15 cellular contexts compared by ENCODE assay signal in genomic region chr18:74255022-74255658, GRCh38. TPM values are rescaled to one million over a fixed set of nuclear protein-coding genes. Genes with fewer than 3 reads are reported as not detected.
DNase-seq lines count a peak whose midpoint lies in the region; ATAC-seq and TF ChIP-seq lines count a peak whose summit lies in the region.
"Had no signal": no experiment of that assay in that cellular context is flagged by ENCODE, and none has a peak within 500 bp of the region (broad histone marks: within the 10 kb centered on the region; RNA-seq: fewer than 3 reads in every experiment).

No MANE protein-coding gene starts in this region.

- no peak overlapping the region for H2AFZ ChIP-seq in MM.1S (ENCODE audit: low read length)
- no peak overlapping the region for H2AFZ ChIP-seq in PC-9

- H3K9me2 ChIP-seq in MM.1S (replicated peaks; ENCODE audit: insufficient read depth, low read length) (no peaks in the 10 kb centered on the region), PC-9 (ENCODE audit: insufficient read depth) (no peaks in the 10 kb centered on the region)

- ATAC-seq in stimulated activated naive CD8-positive, alpha-beta T cell treated with anti-CD3 and anti-CD28 coated beads, Interleukin-15, Interleukin-2, amounts not matched to agents 100 U/mL and 50 U/mL, for 24 hours, result no peak

- peaks cover 12% of the 10 kb centered on the region for H3K4me1 ChIP-seq in MM.1S (ENCODE audit: low read length)
- H3K4me1 ChIP-seq in mesendoderm (ENCODE audit: control insufficient read depth, low read depth, low read length), result peaks cover 4% of the 10 kb centered on the region
- peaks cover 29% of the 10 kb centered on the region for H3K4me1 ChIP-seq in PC-9 (replicated peaks; ENCODE audit: insufficient read depth)
- H3K4me1 ChIP-seq: HAP-1 had no signal

- CTCF ChIA-PET in PC-9 (lab: Charles Lee), result no interaction called here

- H2BK5ac ChIP-seq in mesendoderm (ENCODE audit: low read length), result peak overlapping the region; percentile 4

- peak overlapping the region; percentile 38 for H3K4me2 ChIP-seq in MM.1S (ENCODE audit: low read depth, low read length)
- no peak overlapping the region for H3K4me2 ChIP-seq in mesendoderm (ENCODE audit: low read length)
- no peak overlapping the region for H3K4me2 ChIP-seq in PC-9

- H3K23ac ChIP-seq in mesendoderm (ENCODE audit: low read length), result no peak overlapping the region

- H3K79me1 ChIP-seq in mesendoderm (ENCODE audit: low read length), result no peaks in the 10 kb centered on the region

- no peak overlapping the region for H4K8ac ChIP-seq in mesendoderm (ENCODE audit: low read depth, low read length)

- WGBS in mesendoderm (ENCODE audit: extremely low coverage, insufficient coverage, low lambda C conversion rate), result no CpG with 5 or more reads among the region's 5 CpGs
- WGBS in lower leg skin, 2 donors, result 36 to 49% methylated on average over 5 of the region's 5 CpGs

- BruUV-seq in PC-9 (replicated peaks; lab: Mats Ljungman, UMichigan), result no TSS peak

- DNase-seq in AG09309 (ENCODE audit: low read depth), result peak; percentile 60
- DNase-seq in MM.1S, result peak; percentile 49
- DNase-seq in fibroblast of gingiva (ENCODE audit: low read depth), result peak; percentile 41
- no peak for DNase-seq in mesendoderm
- no peak for DNase-seq in NCI-H2029 treated with DMSO at 0.1 percent for 48 hours (lab: John Stamatoyannopoulos, UW)
- DNase-seq in lower leg skin (ENCODE audit: low spot score in 2 of 2), result no peak
- DNase-seq in stimulated activated naive CD8-positive, alpha-beta T cell treated with anti-CD3 and anti-CD28 coated beads, Interleukin-15, Interleukin-2, amounts not matched to agents 100 U/mL and 50 U/mL, for 24 hours, result no peak
- no peak for DNase-seq in PC-9
- DNase-seq: activated CD4-positive, alpha-beta T cell treated with anti-CD3 and anti-CD28 coated beads for 48 hours; caudate nucleus; NK-92 treated with Interleukin-12 subunit alpha and Interleukin-12 subunit beta, amount 100 ng/mL, for 24 hours; stimulated activated CD4-positive, alpha-beta T cell treated with anti-CD3 and anti-CD28 coated beads, Interleukin-15, amount 100 ng/mL, for 24 hours; stimulated activated CD8-positive, alpha-beta memory T cell treated with anti-CD3 and anti-CD28 coated beads, Interleukin-4, amount 100 ng/mL, for 48 hours had no signal

- H3K9ac ChIP-seq in MM.1S (ENCODE audit: low read length) (no peak overlapping the region), mesendoderm (ENCODE audit: low read length) (no peak overlapping the region)

- H3K79me2 ChIP-seq in MM.1S (ENCODE audit: low read length) (no peaks in the 10 kb centered on the region), mesendoderm (ENCODE audit: control insufficient read depth, insufficient read depth, low read length) (no peaks in the 10 kb centered on the region), PC-9 (ENCODE audit: low read depth) (no peaks in the 10 kb centered on the region)

- H3K4ac ChIP-seq in mesendoderm (ENCODE audit: low read depth, low read length), result no peak overlapping the region

- peak overlapping the region; percentile 35; the same call in 1 of the 2 replicates for H3K27ac ChIP-seq in MM.1S (ENCODE audit: low read length)
- H3K27ac ChIP-seq in mesendoderm (ENCODE audit: low read depth, low read length), result peak overlapping the region; percentile 20
- no peak overlapping the region for H3K27ac ChIP-seq in PC-9
- H3K27ac ChIP-seq: epithelial cell of prostate had no signal

- H4K20me1 ChIP-seq in MM.1S (ENCODE audit: insufficient read depth, low read length), result no peaks in the 10 kb centered on the region
- H4K20me1 ChIP-seq in PC-9 (ENCODE audit: insufficient read depth), result no peaks in the 10 kb centered on the region

- no peak overlapping the region for H4K5ac ChIP-seq in mesendoderm (ENCODE audit: low read length)

- H3K36me3 ChIP-seq in MM.1S (replicated peaks; ENCODE audit: insufficient read depth, low read length) (no peaks in the 10 kb centered on the region; the same call in 1 of the 2 replicates), mesendoderm (ENCODE audit: control insufficient read depth, insufficient read depth, low read length) (no peaks in the 10 kb centered on the region), PC-9 (ENCODE audit: low read depth) (peaks cover 33% of the 10 kb centered on the region)
- H3K36me3 ChIP-seq: HAP-1 had no signal

- H2AK5ac ChIP-seq in mesendoderm (ENCODE audit: low read length), result no peak overlapping the region

- H3K4me3 ChIP-seq in AG09309 (ENCODE audit: control insufficient read depth, low read depth, low read length), result no peak overlapping the region
- no peak overlapping the region for H3K4me3 ChIP-seq in MM.1S (ENCODE audit: low read length)
- no peak overlapping the region for H3K4me3 ChIP-seq in mesendoderm (ENCODE audit: low read length)
- no peak overlapping the region for H3K4me3 ChIP-seq in lower leg skin (ENCODE audit: low read depth, poor library complexity, severe bottlenecking)
- H3K4me3 ChIP-seq in PC-9, result no peak overlapping the region
- H3K4me3 ChIP-seq: HAP-1 had no signal

- no peak overlapping the region for H2BK15ac ChIP-seq in mesendoderm (replicated peaks; ENCODE audit: low read depth)

- H3K18ac ChIP-seq in mesendoderm (ENCODE audit: low read length), result no peak overlapping the region

- no peak for TF ChIP-seq POLR2A in lower leg skin (IDR thresholded peaks at IDR 0.05)

- TF ChIP-seq CTCF in AG09309 (IDR thresholded peaks at IDR 0.05; ENCODE audit: control insufficient read depth, insufficient read depth, low read depth, low read length, missing control alignments) (no peak), MM.1S (IDR thresholded peaks at IDR 0.05; ENCODE audit: low read length) (no peak), lower leg skin (IDR thresholded peaks at IDR 0.05) (no peak), PC-9 (conservative IDR thresholded peaks at IDR 0.05) (no peak)

- intact Hi-C loops in lower leg skin (cut with DNase I; ENCODE audit: low total_unique reads) (no loop called here), PC-9 (cut with micrococcal nuclease; ENCODE audit: unreplicated experiment) (no loop called here)

- H3F3A ChIP-seq in MM.1S (ENCODE audit: insufficient read depth, low read length), result no peaks in the 10 kb centered on the region; the same call in 1 of the 2 replicates
- H3F3A ChIP-seq in PC-9 (ENCODE audit: insufficient read depth, low read depth), result peaks cover 32% of the 10 kb centered on the region

- H2BK120ac ChIP-seq in mesendoderm (ENCODE audit: low read depth, low read length), result no peak overlapping the region

- H3K27me3 ChIP-seq in MM.1S (replicated peaks; ENCODE audit: insufficient read depth, low read length) (no peaks in the 10 kb centered on the region), mesendoderm (ENCODE audit: insufficient read depth, low read length, poor library complexity) (no peaks in the 10 kb centered on the region), PC-9 (ENCODE audit: insufficient read depth, low read depth) (no peaks in the 10 kb centered on the region)

- POLR2A ChIA-PET in PC-9 (lab: Charles Lee; ENCODE audit: unreplicated experiment), result interaction anchor here (0.7 kb wide), 1 partner anchor 15 kb away, joined by 13 read pairs; no protein-coding TSS in a partner anchor

- H3K56ac ChIP-seq in mesendoderm (ENCODE audit: low read length), result no peak overlapping the region

- no peaks in the 10 kb centered on the region for H3K9me3 ChIP-seq in MM.1S (replicated peaks; ENCODE audit: insufficient read depth, low read length)
- H3K9me3 ChIP-seq in PC-9 (ENCODE audit: insufficient read depth, low read depth), result no peaks in the 10 kb centered on the region
- H3K9me3 ChIP-seq: HAP-1 had no signal

RNA-seq across cellular contexts. Expression of gene CYB5A, which starts 36.6 kb away (rescaled TPM):
- 79.8 TPM for polyA plus RNA-seq in mesendoderm (2013, experiment 1 of 2)
- 88.2 TPM for polyA plus RNA-seq in mesendoderm (2013, experiment 2 of 2)
- total RNA-seq in lower leg skin (100 to 1,000 TPM; 106 to 290 (median 173) TPM), PC-9 (2021) (105 and 109 TPM in 2 replicates)

Comparison
In these comparisons a context has a peak if more than half of its experiments do, and no peak if none do; other contexts are left out.
1. DNase-seq: peak in AG09309 (single experiment), MM.1S (single experiment) and fibroblast of gingiva (single experiment); none in mesendoderm (single experiment), NCI-H2029 treated with DMSO at 0.1 percent for 48 hours (single experiment), lower leg skin (0 of 2), stimulated activated naive CD8-positive, alpha-beta T cell treated with anti-CD3 and anti-CD28 coated beads, Interleukin-15, Interleukin-2, amounts not matched to agents 100 U/mL and 50 U/mL, for 24 hours (single experiment) and PC-9 (0 of 2).